In genomic region chr7:158704524-158705233, GRCh38 we compare ENCODE assay signal across 8 cellular contexts. TPM values are rescaled to one million over a fixed set of nuclear protein-coding genes. Genes with fewer than 3 reads are reported as not detected.
DNase-seq lines count a peak whose midpoint lies in the region; ATAC-seq and TF ChIP-seq lines count a peak whose summit lies in the region.

A gene with protein sequence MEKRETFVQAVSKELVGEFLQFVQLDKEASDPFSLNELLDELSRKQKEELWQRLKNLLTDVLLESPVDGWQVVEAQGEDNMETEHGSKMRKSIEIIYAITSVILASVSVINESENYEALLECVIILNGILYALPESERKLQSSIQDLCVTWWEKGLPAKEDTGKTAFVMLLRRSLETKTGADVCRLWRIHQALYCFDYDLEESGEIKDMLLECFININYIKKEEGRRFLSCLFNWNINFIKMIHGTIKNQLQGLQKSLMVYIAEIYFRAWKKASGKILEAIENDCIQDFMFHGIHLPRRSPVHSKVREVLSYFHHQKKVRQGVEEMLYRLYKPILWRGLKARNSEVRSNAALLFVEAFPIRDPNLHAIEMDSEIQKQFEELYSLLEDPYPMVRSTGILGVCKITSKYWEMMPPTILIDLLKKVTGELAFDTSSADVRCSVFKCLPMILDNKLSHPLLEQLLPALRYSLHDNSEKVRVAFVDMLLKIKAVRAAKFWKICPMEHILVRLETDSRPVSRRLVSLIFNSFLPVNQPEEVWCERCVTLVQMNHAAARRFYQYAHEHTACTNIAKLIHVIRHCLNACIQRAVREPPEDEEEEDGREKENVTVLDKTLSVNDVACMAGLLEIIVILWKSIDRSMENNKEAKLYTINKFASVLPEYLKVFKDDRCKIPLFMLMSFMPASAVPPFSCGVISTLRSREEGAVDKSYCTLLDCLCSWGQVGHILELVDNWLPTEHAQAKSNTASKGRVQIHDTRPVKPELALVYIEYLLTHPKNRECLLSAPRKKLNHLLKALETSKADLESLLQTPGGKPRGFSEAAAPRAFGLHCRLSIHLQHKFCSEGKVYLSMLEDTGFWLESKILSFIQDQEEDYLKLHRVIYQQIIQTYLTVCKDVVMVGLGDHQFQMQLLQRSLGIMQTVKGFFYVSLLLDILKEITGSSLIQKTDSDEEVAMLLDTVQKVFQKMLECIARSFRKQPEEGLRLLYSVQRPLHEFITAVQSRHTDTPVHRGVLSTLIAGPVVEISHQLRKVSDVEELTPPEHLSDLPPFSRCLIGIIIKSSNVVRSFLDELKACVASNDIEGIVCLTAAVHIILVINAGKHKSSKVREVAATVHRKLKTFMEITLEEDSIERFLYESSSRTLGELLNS (minus strand): TSS chr7:158704804. CDS start chr7:158701899, 2,905 bp downstream.

- peaks cover 0 to 18% (median 0%) of the 10 kb centered on the region in 6 donors for H3K36me3 ChIP-seq in spleen

- 0 to 1% (median 1%) methylated on average over 41 to 78 of the region's 78 CpGs for WGBS in spleen, 5 donors

- peak within 1 kb of the TSS; percentile 67 to 98 (median 94) for H3K27ac ChIP-seq in spleen

- DNase-seq in AG08395 (ENCODE audit: low spot score) (peak; percentile 99), NCI-H2227 treated with DMSO at 0.1 percent for 48 hours (lab: John Stamatoyannopoulos, UW) (peak; percentile 98), WTC11 (ENCODE audit: low spot score) (peak; percentile 98), cardiac fibroblast (ENCODE audit: low read depth in 2 of 2) (peak; percentile 98 to 99), immature natural killer cell (peak; percentile 96 to 98 (median 98)), spleen (peak; percentile 100)

- H3K4me3 Mint-ChIP-seq in WTC11 (peak within 1 kb of the TSS; percentile 72), immature natural killer cell (peak within 1 kb of the TSS; percentile 85 to 88 (median 86))

- H3K4me1 Mint-ChIP-seq in WTC11, result peaks cover 41% of the 10 kb centered on the region
- H3K4me1 Mint-ChIP-seq in immature natural killer cell, result peaks cover 18 to 19% of the 10 kb centered on the region in 2 donors

- peak; percentile 76 to 90 (median 84) for TF ChIP-seq POLR2A in spleen (IDR thresholded peaks at IDR 0.05)

- intact Hi-C loops in spleen (cut with DNase I; ENCODE audit: low total_unique reads), result no loop called here

- TF ChIP-seq CTCF in WTC11 (IDR thresholded peaks at IDR 0.05) (no peak), cardiac fibroblast (IDR thresholded peaks at IDR 0.05; ENCODE audit: low read depth, low read length) (peak; percentile 18), spleen (IDR thresholded peaks at IDR 0.05 in 8 of 11, conservative IDR thresholded peaks at IDR 0.05 in 3 of 11) (peak; percentile 47 to 91 (median 76))

- peaks cover 0 to 15% (median 8%) of the 10 kb centered on the region in 8 donors for H3K9me3 ChIP-seq in spleen

- peaks cover 5 to 40% (median 21%) of the 10 kb centered on the region in 6 donors for H3K4me1 ChIP-seq in spleen

- CTCF ChIA-PET in WTC11 (lab: Charles Lee), result interaction anchor here (0.7 to 2.1 kb wide), 5 partner anchors 9 to 272 kb away, joined by 3 to 18 read pairs (median 9); no protein-coding TSS in a partner anchor

- peaks cover 10% of the 10 kb centered on the region for H3K9me3 Mint-ChIP-seq in WTC11
- H3K9me3 Mint-ChIP-seq in immature natural killer cell, result no peaks in the 10 kb centered on the region

- H3K4me3 ChIP-seq in cardiac fibroblast (replicated peaks in 1 of 2; ENCODE audit: low read depth in 2 of 2, low read length in 2 of 2) (peak within 1 kb of the TSS; percentile 97 to 99), spleen (peak within 1 kb of the TSS; percentile 77 to 96 (median 88))

- no peaks in the 10 kb centered on the region for H3K27me3 ChIP-seq in spleen (replicated peaks in 1 of 7)

- POLR2A ChIA-PET in WTC11 (lab: Charles Lee), result interaction anchor here (0.7 to 1.2 kb wide), 3 partner anchors 29 to 204 kb away, joined by 3 to 5 read pairs (median 3); no protein-coding TSS in a partner anchor

- H3K27ac Mint-ChIP-seq in WTC11, result peak within 1 kb of the TSS; percentile 37
- peak within 1 kb of the TSS; percentile 57 to 92 (median 72) for H3K27ac Mint-ChIP-seq in immature natural killer cell

- peak; percentile 98 for ATAC-seq in GM18907 (IDR thresholded peaks at IDR 0.05; ENCODE audit: unreplicated experiment)
- ATAC-seq in HG03159 (IDR thresholded peaks at IDR 0.05; ENCODE audit: unreplicated experiment), result peak; percentile 98
- peak; percentile 95 for ATAC-seq in WTC11

- H3K36me3 Mint-ChIP-seq in WTC11 (peaks cover 28% of the 10 kb centered on the region), immature natural killer cell (peaks cover 0 to 7% (median 3%) of the 10 kb centered on the region in 3 donors)

- no peaks in the 10 kb centered on the region for H3K27me3 Mint-ChIP-seq in WTC11 (ENCODE audit: low read depth)
- H3K27me3 Mint-ChIP-seq in immature natural killer cell (ENCODE audit: low read depth in 3 of 3), result peaks cover 0 to 4% (median 0%) of the 10 kb centered on the region in 3 donors

TF ChIP-seq in WTC11, 78 proteins besides CTCF, POLR2A, EP300 and RAD21 (continues in another document):
- TF ChIP-seq, protein P1, sequence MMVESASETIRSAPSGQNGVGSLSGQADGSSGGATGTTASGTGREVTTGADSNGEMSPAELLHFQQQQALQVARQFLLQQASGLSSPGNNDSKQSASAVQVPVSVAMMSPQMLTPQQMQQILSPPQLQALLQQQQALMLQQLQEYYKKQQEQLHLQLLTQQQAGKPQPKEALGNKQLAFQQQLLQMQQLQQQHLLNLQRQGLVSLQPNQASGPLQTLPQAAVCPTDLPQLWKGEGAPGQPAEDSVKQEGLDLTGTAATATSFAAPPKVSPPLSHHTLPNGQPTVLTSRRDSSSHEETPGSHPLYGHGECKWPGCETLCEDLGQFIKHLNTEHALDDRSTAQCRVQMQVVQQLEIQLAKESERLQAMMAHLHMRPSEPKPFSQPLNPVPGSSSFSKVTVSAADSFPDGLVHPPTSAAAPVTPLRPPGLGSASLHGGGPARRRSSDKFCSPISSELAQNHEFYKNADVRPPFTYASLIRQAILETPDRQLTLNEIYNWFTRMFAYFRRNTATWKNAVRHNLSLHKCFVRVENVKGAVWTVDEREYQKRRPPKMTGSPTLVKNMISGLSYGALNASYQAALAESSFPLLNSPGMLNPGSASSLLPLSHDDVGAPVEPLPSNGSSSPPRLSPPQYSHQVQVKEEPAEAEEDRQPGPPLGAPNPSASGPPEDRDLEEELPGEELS (CRISPR knock-in tag; IDR thresholded peaks at IDR 0.05), result peak; percentile 63
- TF ChIP-seq CBFB (CRISPR knock-in tag; IDR thresholded peaks at IDR 0.05; ENCODE audit: low read depth) (no peak), MXD4 (CRISPR knock-in tag; IDR thresholded peaks at IDR 0.05; ENCODE audit: borderline replicate concordance) (no peak), RORB (CRISPR knock-in tag; IDR thresholded peaks at IDR 0.05) (no peak), PREB (CRISPR knock-in tag; IDR thresholded peaks at IDR 0.05; ENCODE audit: borderline replicate concordance) (no peak), JUN (CRISPR knock-in tag; IDR thresholded peaks at IDR 0.05) (no peak), PRRX2 (CRISPR knock-in tag; IDR thresholded peaks at IDR 0.05) (no peak), SP1 (CRISPR knock-in tag; conservative IDR thresholded peaks at IDR 0.05) (peak; percentile 94), CREM (CRISPR knock-in tag; IDR thresholded peaks at IDR 0.05) (peak; percentile 75), GRHL2 (CRISPR knock-in tag; IDR thresholded peaks at IDR 0.05; ENCODE audit: insufficient replicate concordance, severe bottlenecking) (no peak), EMX1 (CRISPR knock-in tag; IDR thresholded peaks at IDR 0.05) (no peak), USF1 (CRISPR knock-in tag; IDR thresholded peaks at IDR 0.05) (0 out of 2 replicates have a peak, but pooled peaks have one; percentile 17), OVOL2 (CRISPR knock-in tag; IDR thresholded peaks at IDR 0.05; ENCODE audit: borderline replicate concordance) (no peak)

RNA-seq across cellular contexts. Expression of the gene that starts here (rescaled TPM):
- 96.8 to 111 TPM (median 99.2 TPM) in 3 replicates for total RNA-seq in WTC11 (2021)
- 1 to 10 TPM; 3.5 to 7.9 (median 5.7) TPM for polyA plus RNA-seq in immature natural killer cell
- 10 to 100 TPM in 5 of 7 donors, 1 to 10 TPM in 2; 8.6 to 18.0 (median 12.8) TPM for total RNA-seq in spleen
- 1 to 10 TPM; 2.2 to 3.7 (median 3.2) TPM for polyA plus RNA-seq in spleen

Comparison
In these comparisons a context has a peak if more than half of its experiments do, and no peak if none do; other contexts are left out.
1. Peak in every context shown above with its lines: DNase-seq, ATAC-seq, H3K4me3 ChIP-seq and H3K27ac ChIP-seq.